In genomic region chr3:55511895-55512585, GRCh38 we compare ENCODE assay signal across 19 cellular contexts. TPM values are rescaled to one million over a fixed set of nuclear protein-coding genes. Genes with fewer than 3 reads are reported as not detected.
DNase-seq lines count a peak whose midpoint lies in the region; ATAC-seq, FAIRE-seq and TF ChIP-seq lines count a peak whose summit lies in the region.
"Had no signal": no experiment of that assay in that cellular context is flagged by ENCODE, and none has a peak within 500 bp of the region (broad histone marks: within the 10 kb centered on the region; RNA-seq: fewer than 3 reads in every experiment).

No MANE protein-coding gene starts in this region.

- H3K4me3 ChIP-seq in mammary epithelial cell (replicated peaks in 1 of 3; ENCODE audit: insufficient read depth in 1 of 3, low read depth in 2 of 3, low read length in 3 of 3) (no peak overlapping the region), astrocyte (ENCODE audit: insufficient read depth, low read depth, low read length) (peak overlapping the region; percentile 23)
- H3K4me3 ChIP-seq: cardiac muscle cell, testis had no signal

- ATAC-seq in foreskin keratinocyte (peak; percentile 80), HG02870 (IDR thresholded peaks at IDR 0.05; ENCODE audit: unreplicated experiment) (no peak), HG03571 (IDR thresholded peaks at IDR 0.05; ENCODE audit: unreplicated experiment) (no peak)
- ATAC-seq: activated T-helper 17 cell treated with anti-CD3 and anti-CD28 coated beads, Interleukin-2, amount 50 U/mL, for 72 hours; T-cell had no signal

- no TSS peak for BruUV-seq in mammary epithelial cell (replicated peaks; lab: Mats Ljungman, UMichigan)
- no TSS peak for BruUV-seq in MCF 10A (replicated peaks; lab: Mats Ljungman, UMichigan)

- FAIRE-seq in astrocyte (lab: Jason Lieb, UNC): peak; percentile 73
- FAIRE-seq: endothelial cell of umbilical vein, small intestine had no signal

- H2AFZ ChIP-seq in mammary epithelial cell (ENCODE audit: low read depth, low read length) (no peak overlapping the region), astrocyte (ENCODE audit: low read depth, low read length) (no peak overlapping the region)

- no peaks in the 10 kb centered on the region for H4K20me1 ChIP-seq in mammary epithelial cell (ENCODE audit: insufficient read depth, low read length)
- H4K20me1 ChIP-seq in astrocyte (ENCODE audit: insufficient read depth, low read length): no peaks in the 10 kb centered on the region

- no peaks in the 10 kb centered on the region for H3K4me1 Mint-ChIP-seq in MCF 10A (ENCODE audit: insufficient read depth, unreplicated experiment)
- peaks cover 16% of the 10 kb centered on the region for H3K4me1 Mint-ChIP-seq in astrocyte (ENCODE audit: low read depth, unreplicated experiment)
- H3K4me1 Mint-ChIP-seq: activated T-helper 17 cell treated with anti-CD3 and anti-CD28 coated beads, Interleukin-2, amount 50 U/mL, for 72 hours; naive B cell; T-cell had no signal

- intact Hi-C loops in mammary epithelial cell (cut with micrococcal nuclease) (no loop called here), MCF 10A (cut with micrococcal nuclease) (no loop called here)

- H3K4me1 ChIP-seq in mammary epithelial cell (ENCODE audit: insufficient read depth, low read length) (no peaks in the 10 kb centered on the region), astrocyte (ENCODE audit: insufficient read depth, low read length) (peaks cover 17% of the 10 kb centered on the region), foreskin keratinocyte (peaks cover 3% of the 10 kb centered on the region)
- H3K4me1 ChIP-seq: testis had no signal

- 31% methylated on average over 7 of the region's 7 CpGs for WGBS in mammary epithelial cell (ENCODE audit: low coverage, missing lambda C conversion rate)

- TF ChIP-seq CTCF in mammary epithelial cell (conservative IDR thresholded peaks at IDR 0.05 in 1 of 2, IDR thresholded peaks at IDR 0.05 in 1 of 2; ENCODE audit: extremely low read depth in 1 of 2, insufficient read depth in 1 of 2, low read depth in 1 of 2, low read length in 2 of 2) (no peak), MCF 10A (IDR thresholded peaks at IDR 0.05; ENCODE audit: unreplicated experiment) (no peak), astrocyte (IDR thresholded peaks at IDR 0.05; ENCODE audit: insufficient read depth, low read depth, low read length) (no peak), foreskin keratinocyte (conservative IDR thresholded peaks at IDR 0.05) (no peak)

- dilution Hi-C loops in mammary epithelial cell (cut with HindIII; ENCODE audit: low sequenced_read_pairs): no loop called here

- H3K4me3 Mint-ChIP-seq in MCF 10A (ENCODE audit: unreplicated experiment): no peak overlapping the region
- H3K4me3 Mint-ChIP-seq in astrocyte (ENCODE audit: unreplicated experiment): no peak overlapping the region
- H3K4me3 Mint-ChIP-seq: activated T-helper 17 cell treated with anti-CD3 and anti-CD28 coated beads, Interleukin-2, amount 50 U/mL, for 72 hours; naive B cell; T-cell had no signal

- H3K27ac Mint-ChIP-seq in MCF 10A (ENCODE audit: low read depth, unreplicated experiment) (no peak overlapping the region), astrocyte (ENCODE audit: unreplicated experiment) (no peak overlapping the region)
- H3K27ac Mint-ChIP-seq: activated T-helper 17 cell treated with anti-CD3 and anti-CD28 coated beads, Interleukin-2, amount 50 U/mL, for 72 hours; naive B cell; T-cell had no signal

- H3K9ac ChIP-seq in mammary epithelial cell (ENCODE audit: insufficient read depth, low read length) (no peak overlapping the region), astrocyte (ENCODE audit: low read length) (no peak overlapping the region)

- in situ Hi-C loops in mammary epithelial cell (cut with MboI; ENCODE audit: low sequenced_read_pairs in 2 of 2) (no loop called here), G401 (cut with HindIII; ENCODE audit: low sequenced_read_pairs) (no loop called here)

- no peaks in the 10 kb centered on the region for H3K9me3 ChIP-seq in mammary epithelial cell (replicated peaks; ENCODE audit: insufficient read depth, low read length)
- no peaks in the 10 kb centered on the region for H3K9me3 ChIP-seq in astrocyte (ENCODE audit: insufficient read depth, low read depth, low read length)
- H3K9me3 ChIP-seq: testis had no signal

- H3K27me3 ChIP-seq in mammary epithelial cell (ENCODE audit: insufficient read depth, low read length) (no peaks in the 10 kb centered on the region), astrocyte (ENCODE audit: insufficient read depth, low read length) (no peaks in the 10 kb centered on the region), foreskin keratinocyte (no peaks in the 10 kb centered on the region)
- H3K27me3 ChIP-seq: cardiac muscle cell, testis had no signal

- H3K4me2 ChIP-seq in mammary epithelial cell (ENCODE audit: insufficient read depth, low read depth, low read length) (peak overlapping the region; percentile 19), astrocyte (ENCODE audit: low read length) (peak overlapping the region; percentile 83)

- CTCF ChIA-PET in mammary epithelial cell (lab: Charles Lee; ENCODE audit: low non-redundant PET): no interaction called here
- CTCF ChIA-PET in MCF 10A (lab: Yijun Ruan, JAX): interaction anchor here (1.0 kb wide), 2 partner anchors 346 to 531 kb away, joined by 3 read pairs; no protein-coding TSS in a partner anchor

- H3K36me3 Mint-ChIP-seq in MCF 10A (ENCODE audit: insufficient read depth, unreplicated experiment) (no peaks in the 10 kb centered on the region), astrocyte (ENCODE audit: low read depth, unreplicated experiment) (no peaks in the 10 kb centered on the region)
- H3K36me3 Mint-ChIP-seq: naive B cell, T-cell had no signal

- H3K27ac ChIP-seq in mammary epithelial cell (ENCODE audit: insufficient read depth, low read depth, low read length) (no peak overlapping the region), astrocyte (ENCODE audit: low read depth, low read length) (peak overlapping the region; percentile 37), foreskin keratinocyte (no peak overlapping the region)
- H3K27ac ChIP-seq: 22Rv1, cardiac muscle cell, testis had no signal

- H3K27me3 Mint-ChIP-seq in MCF 10A (ENCODE audit: insufficient read depth, unreplicated experiment) (peaks cover 41% of the 10 kb centered on the region), astrocyte (ENCODE audit: low read depth, unreplicated experiment) (peaks cover 5% of the 10 kb centered on the region)

- DNase-seq in mammary epithelial cell (peak; percentile 55), MCF 10A (ENCODE audit: unreplicated experiment) (no peak), astrocyte (ENCODE audit: low read depth) (peak; percentile 87), foreskin keratinocyte (peak; percentile 42 to 73), stromal cell of bone marrow (ENCODE audit: low read depth) (peak; percentile 68), G401 (ENCODE audit: low spot score) (no peak)
- DNase-seq: activated CD4-positive, alpha-beta T cell treated with anti-CD3 and anti-CD28 coated beads for 4 hours; naive B cell; NCI-H1092; NCI-H226; small intestine; T-cell; testis had no signal

- H3K36me3 ChIP-seq in mammary epithelial cell (ENCODE audit: insufficient read depth, low read length) (no peaks in the 10 kb centered on the region), astrocyte (ENCODE audit: insufficient read depth, low read length) (no peaks in the 10 kb centered on the region)
- H3K36me3 ChIP-seq: cardiac muscle cell had no signal

- POLR2A ChIA-PET in MCF 10A (lab: Yijun Ruan, JAX): interaction anchor here (0.6 to 0.7 kb wide), 2 partner anchors 22 to 49 kb away, joined by 3 to 4 read pairs; no protein-coding TSS in a partner anchor

- H3K79me2 ChIP-seq in mammary epithelial cell (ENCODE audit: insufficient read depth, low read length): no peaks in the 10 kb centered on the region
- no peaks in the 10 kb centered on the region for H3K79me2 ChIP-seq in astrocyte (ENCODE audit: insufficient read depth, low read length)

- H3K9me3 Mint-ChIP-seq in MCF 10A (ENCODE audit: unreplicated experiment) (no peaks in the 10 kb centered on the region), astrocyte (ENCODE audit: unreplicated experiment) (no peaks in the 10 kb centered on the region)
- H3K9me3 Mint-ChIP-seq: T-cell had no signal

RNA-seq across cellular contexts. Expression of gene WNT5A, which starts 24.9 kb away (rescaled TPM):
- 10 to 100 TPM in 1 of 2 donors, 1 to 10 TPM in 1; 7.2 to 19.7 TPM for total RNA-seq in mammary epithelial cell
- polyA plus RNA-seq in mammary epithelial cell: 6.8 TPM
- 11.0 TPM for polyA minus RNA-seq in mammary epithelial cell
- 9.5 and 14.5 TPM in 2 replicates for total RNA-seq in MCF 10A (2022)
- 45.8 and 66.2 TPM in 2 replicates for total RNA-seq in astrocyte
- total RNA-seq in foreskin keratinocyte: 13.5 and 19.6 TPM in 2 replicates
- polyA plus RNA-seq in foreskin keratinocyte: 4.0 and 4.9 TPM in 2 replicates
- 16.4 and 18.4 TPM in 2 replicates for total RNA-seq in G401 (2014; rRNA removed; shearing (Covaris generic))
- total RNA-seq: activated T-helper 17 cell treated with anti-CD3 and anti-CD28 coated beads, Interleukin-2, amount 50 U/mL, for 72 hours had no signal

Comparison
In these comparisons a context has a peak if more than half of its experiments do, and no peak if none do; other contexts are left out.
1. DNase-seq: peak in mammary epithelial cell (single experiment), astrocyte (single experiment), foreskin keratinocyte (2 of 2) and stromal cell of bone marrow (single experiment); none in MCF 10A (single experiment) and G401 (single experiment).